Comparison of ENCODE assay signal across 1 cellular context in genomic region chr18:23593720-23594119, GRCh38.
A peak's percentile ranks its signal among the peaks of the same experiment; 100 is the strongest.
TF ChIP-seq lines count a peak whose summit lies in the region.

No MANE protein-coding gene starts in this region.

TF ChIP-seq in SK-N-SH, 30 proteins besides CTCF, POLR2A, EP300 and RAD21 (continued from another document):
- TF ChIP-seq USF1 (IDR thresholded peaks at IDR 0.05; ENCODE audit: borderline replicate concordance, low read depth) (no peak), PBX3 (IDR thresholded peaks at IDR 0.05) (peak; percentile 46), GATA2 (CRISPR knock-in tag; IDR thresholded peaks at IDR 0.05) (no peak)
